Comparison of ENCODE assay signal across 17 cellular contexts in genomic region chr9:133075925-133076324, GRCh38. TPM values are rescaled to one million over a fixed set of nuclear protein-coding genes. Genes with fewer than 3 reads are reported as not detected.
DNase-seq lines count a peak whose midpoint lies in the region; ATAC-seq, FAIRE-seq and TF ChIP-seq lines count a peak whose summit lies in the region.
"Had no signal": no experiment of that assay in that cellular context is flagged by ENCODE, and none has a peak within 500 bp of the region (broad histone marks: within the 10 kb centered on the region; RNA-seq: fewer than 3 reads in every experiment).

No MANE protein-coding gene starts in this region.

- intact Hi-C loops in esophagus squamous epithelium (cut with DNase I): no loop called here

- H3K79me2 ChIP-seq in astrocyte (ENCODE audit: insufficient read depth, low read length): no peaks in the 10 kb centered on the region

- H3K27me3 Mint-ChIP-seq in astrocyte (ENCODE audit: low read depth, unreplicated experiment): no peaks in the 10 kb centered on the region
- no peaks in the 10 kb centered on the region for H3K27me3 Mint-ChIP-seq in activated T-cell treated with anti-CD3 and anti-CD28 coated beads, Interleukin-2, amount 50 U/mL, for 4 hours (ENCODE audit: low read depth)

- H3K9ac ChIP-seq in astrocyte (ENCODE audit: low read length): no peak overlapping the region

- no peak for TF ChIP-seq CTCF in astrocyte (IDR thresholded peaks at IDR 0.05; ENCODE audit: insufficient read depth, low read depth, low read length)
- TF ChIP-seq CTCF in esophagus squamous epithelium (IDR thresholded peaks at IDR 0.05): no peak

- peaks cover 3% of the 10 kb centered on the region for H4K20me1 ChIP-seq in astrocyte (ENCODE audit: insufficient read depth, low read length)

- peak; percentile 93 for FAIRE-seq in astrocyte (lab: Jason Lieb, UNC)
- FAIRE-seq in urothelium cell line (lab: Jason Lieb, UNC): no peak
- FAIRE-seq: endometrium had no signal

- no peak for ATAC-seq in HG02610 (IDR thresholded peaks at IDR 0.05; ENCODE audit: unreplicated experiment)
- no peak for ATAC-seq in activated T-cell treated with anti-CD3 and anti-CD28 coated beads, Interleukin-2, amount 50 U/mL, for 4 hours

- H3K36me3 Mint-ChIP-seq in astrocyte (ENCODE audit: low read depth, unreplicated experiment): peaks cover 4% of the 10 kb centered on the region
- H3K36me3 Mint-ChIP-seq in activated T-cell treated with anti-CD3 and anti-CD28 coated beads, Interleukin-2, amount 50 U/mL, for 4 hours (ENCODE audit: insufficient read depth): no peaks in the 10 kb centered on the region

- H3K9me3 Mint-ChIP-seq in astrocyte (ENCODE audit: unreplicated experiment): no peaks in the 10 kb centered on the region
- no peaks in the 10 kb centered on the region for H3K9me3 Mint-ChIP-seq in activated T-cell treated with anti-CD3 and anti-CD28 coated beads, Interleukin-2, amount 50 U/mL, for 4 hours

- H3K4me1 ChIP-seq in astrocyte (ENCODE audit: insufficient read depth, low read length) (peaks cover 16% of the 10 kb centered on the region), esophagus squamous epithelium (no peaks in the 10 kb centered on the region)
- H3K4me1 ChIP-seq: sigmoid colon had no signal

- peaks cover 23% of the 10 kb centered on the region for H3K27me3 ChIP-seq in astrocyte (ENCODE audit: insufficient read depth, low read length)
- H3K27me3 ChIP-seq in esophagus squamous epithelium: no peaks in the 10 kb centered on the region
- H3K27me3 ChIP-seq: sigmoid colon had no signal

- H3K9me3 ChIP-seq in astrocyte (ENCODE audit: insufficient read depth, low read depth, low read length): no peaks in the 10 kb centered on the region
- no peaks in the 10 kb centered on the region for H3K9me3 ChIP-seq in esophagus squamous epithelium
- H3K9me3 ChIP-seq: sigmoid colon, SJCRH30 had no signal

- H3K4me1 Mint-ChIP-seq in astrocyte (ENCODE audit: low read depth, unreplicated experiment): peaks cover 40% of the 10 kb centered on the region
- no peaks in the 10 kb centered on the region for H3K4me1 Mint-ChIP-seq in activated T-cell treated with anti-CD3 and anti-CD28 coated beads, Interleukin-2, amount 50 U/mL, for 4 hours (ENCODE audit: low read depth)

- no peak overlapping the region for H2AFZ ChIP-seq in astrocyte (ENCODE audit: low read depth, low read length)

- H3K27ac ChIP-seq in astrocyte (ENCODE audit: low read depth, low read length) (no peak overlapping the region), esophagus squamous epithelium (no peak overlapping the region)
- H3K27ac ChIP-seq: 22Rv1, sigmoid colon, SJCRH30 had no signal

- DNase-seq in NOMO-1 (lab: John Stamatoyannopoulos, UW; ENCODE audit: unreplicated experiment in 2 of 2): peak; percentile 20 to 34
- no peak for DNase-seq in NOMO-1 treated with dmso at 0.1 percent for 144 hours (lab: John Stamatoyannopoulos, UW; ENCODE audit: unreplicated experiment)
- DNase-seq in astrocyte (ENCODE audit: low read depth): peak; percentile 92
- DNase-seq in hepatic stellate cell (ENCODE audit: low spot score): peak; percentile 81
- peak; percentile 24 for DNase-seq in urothelium cell line (ENCODE audit: low spot score)
- no peak for DNase-seq in esophagus squamous epithelium (lab: John Stamatoyannopoulos, UW)
- DNase-seq in activated T-cell treated with anti-CD3 and anti-CD28 coated beads, Interleukin-2, amount 50 U/mL, for 4 hours: no peak
- DNase-seq: anterior cingulate cortex, DMS53, NCI-H1105, NCI-H526 treated with DMSO at 0.1 percent for 48 hours, sigmoid colon, SJCRH30, WERI-Rb-1 had no signal

- no peak overlapping the region for H3K4me3 Mint-ChIP-seq in astrocyte (ENCODE audit: unreplicated experiment)
- no peak overlapping the region for H3K4me3 Mint-ChIP-seq in activated T-cell treated with anti-CD3 and anti-CD28 coated beads, Interleukin-2, amount 50 U/mL, for 4 hours

- no peaks in the 10 kb centered on the region for H3K36me3 ChIP-seq in astrocyte (ENCODE audit: insufficient read depth, low read length)
- peaks cover 0 to under 1% (median 0%) of the 10 kb centered on the region in 3 donors for H3K36me3 ChIP-seq in esophagus squamous epithelium
- H3K36me3 ChIP-seq: sigmoid colon, SJCRH30 had no signal

- 47 to 69% methylated on average over 2 of the region's 2 CpGs for WGBS in esophagus squamous epithelium, 2 donors

- H3K4me3 ChIP-seq in astrocyte (ENCODE audit: insufficient read depth, low read depth, low read length) (no peak overlapping the region), esophagus squamous epithelium (no peak overlapping the region)
- H3K4me3 ChIP-seq: sigmoid colon, SJCRH30 had no signal

- TF ChIP-seq POLR2A in esophagus squamous epithelium (IDR thresholded peaks at IDR 0.05): no peak

- peak overlapping the region; percentile 70 for H3K27ac Mint-ChIP-seq in astrocyte (ENCODE audit: unreplicated experiment)

- H3K4me2 ChIP-seq in astrocyte (ENCODE audit: low read length): peak overlapping the region; percentile 63

RNA-seq across cellular contexts. Expression of gene CEL, which starts 14.1 kb away (rescaled TPM):
- total RNA-seq in astrocyte (2.3 and 3.4 TPM in 2 replicates), esophagus squamous epithelium (1 to 10 TPM; 1.9 to 7.6 (median 3.5) TPM)
- total RNA-seq in activated T-cell treated with anti-CD3 and anti-CD28 coated beads, Interleukin-2, amount 50 U/mL, for 4 hours: 1 to 10 TPM; 3.1 to 4.7 (median 3.9) TPM

RNA-seq across cellular contexts. Expression of gene RALGDS, which starts 45.1 kb away (rescaled TPM):
- total RNA-seq in astrocyte (41.2 and 46.6 TPM in 2 replicates), esophagus squamous epithelium (10 to 100 TPM; 53.4 to 71.1 (median 55.3) TPM)
- 10 to 100 TPM; 43.2 to 46.7 (median 45.2) TPM for total RNA-seq in activated T-cell treated with anti-CD3 and anti-CD28 coated beads, Interleukin-2, amount 50 U/mL, for 4 hours

RNA-seq across cellular contexts. Expression of gene GTF3C5, which starts 45.1 kb away (rescaled TPM):
- 46.4 and 49.9 TPM in 2 replicates for total RNA-seq in astrocyte
- 10 to 100 TPM; 48.2 to 55.3 (median 48.9) TPM for total RNA-seq in esophagus squamous epithelium
- total RNA-seq in activated T-cell treated with anti-CD3 and anti-CD28 coated beads, Interleukin-2, amount 50 U/mL, for 4 hours: 10 to 100 TPM; 80.4 to 86.8 (median 83.6) TPM

Comparison
In these comparisons a context has a peak if more than half of its experiments do, and no peak if none do; other contexts are left out.
1. DNase-seq: peak in NOMO-1 (2 of 2), astrocyte (single experiment), hepatic stellate cell (single experiment) and urothelium cell line (single experiment); none in NOMO-1 treated with dmso at 0.1 percent for 144 hours (single experiment), esophagus squamous epithelium (single experiment) and activated T-cell treated with anti-CD3 and anti-CD28 coated beads, Interleukin-2, amount 50 U/mL, for 4 hours (single experiment).